1 cellular context compared by ENCODE assay signal in genomic region chr12:75722714-75723200, GRCh38.
TF ChIP-seq lines count a peak whose summit lies in the region.

No MANE protein-coding gene starts in this region.

TF ChIP-seq in HepG2, 621 proteins besides CTCF, POLR2A, EP300 and RAD21 (continued from another document):
- peak; percentile 88 for TF ChIP-seq SOX13 (IDR thresholded peaks at IDR 0.05)
- peak in 1 of 2 experiments; percentile 94; a peak in 2 of 4 replicates for TF ChIP-seq SOX13 (CRISPR knock-in tag; conservative IDR thresholded peaks at IDR 0.05 in 1 of 2, IDR thresholded peaks at IDR 0.05 in 1 of 2)
- no peak for TF ChIP-seq MAFG (CRISPR knock-in tag; IDR thresholded peaks at IDR 0.05)
- no peak for TF ChIP-seq GRHL1 (CRISPR knock-in tag; conservative IDR thresholded peaks at IDR 0.05)
- TF ChIP-seq ZNF775 (CRISPR knock-in tag; IDR thresholded peaks at IDR 0.05; ENCODE audit: borderline replicate concordance) = no peak
- TF ChIP-seq ZNF589 (CRISPR knock-in tag; conservative IDR thresholded peaks at IDR 0.05) = no peak
- no peak for TF ChIP-seq PAX8 (CRISPR knock-in tag; IDR thresholded peaks at IDR 0.05; ENCODE audit: borderline replicate concordance)
- TF ChIP-seq ZNF510 (CRISPR knock-in tag; IDR thresholded peaks at IDR 0.05; ENCODE audit: low read depth) = no peak
- TF ChIP-seq MED1 (CRISPR knock-in tag; IDR thresholded peaks at IDR 0.05) = no peak
- TF ChIP-seq, protein P1, sequence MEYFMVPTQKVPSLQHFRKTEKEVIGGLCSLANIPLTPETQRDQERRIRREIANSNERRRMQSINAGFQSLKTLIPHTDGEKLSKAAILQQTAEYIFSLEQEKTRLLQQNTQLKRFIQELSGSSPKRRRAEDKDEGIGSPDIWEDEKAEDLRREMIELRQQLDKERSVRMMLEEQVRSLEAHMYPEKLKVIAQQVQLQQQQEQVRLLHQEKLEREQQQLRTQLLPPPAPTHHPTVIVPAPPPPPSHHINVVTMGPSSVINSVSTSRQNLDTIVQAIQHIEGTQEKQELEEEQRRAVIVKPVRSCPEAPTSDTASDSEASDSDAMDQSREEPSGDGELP (IDR thresholded peaks at IDR 0.05; ENCODE audit: borderline replicate concordance, low read depth) = no peak
- TF ChIP-seq, protein P2, sequence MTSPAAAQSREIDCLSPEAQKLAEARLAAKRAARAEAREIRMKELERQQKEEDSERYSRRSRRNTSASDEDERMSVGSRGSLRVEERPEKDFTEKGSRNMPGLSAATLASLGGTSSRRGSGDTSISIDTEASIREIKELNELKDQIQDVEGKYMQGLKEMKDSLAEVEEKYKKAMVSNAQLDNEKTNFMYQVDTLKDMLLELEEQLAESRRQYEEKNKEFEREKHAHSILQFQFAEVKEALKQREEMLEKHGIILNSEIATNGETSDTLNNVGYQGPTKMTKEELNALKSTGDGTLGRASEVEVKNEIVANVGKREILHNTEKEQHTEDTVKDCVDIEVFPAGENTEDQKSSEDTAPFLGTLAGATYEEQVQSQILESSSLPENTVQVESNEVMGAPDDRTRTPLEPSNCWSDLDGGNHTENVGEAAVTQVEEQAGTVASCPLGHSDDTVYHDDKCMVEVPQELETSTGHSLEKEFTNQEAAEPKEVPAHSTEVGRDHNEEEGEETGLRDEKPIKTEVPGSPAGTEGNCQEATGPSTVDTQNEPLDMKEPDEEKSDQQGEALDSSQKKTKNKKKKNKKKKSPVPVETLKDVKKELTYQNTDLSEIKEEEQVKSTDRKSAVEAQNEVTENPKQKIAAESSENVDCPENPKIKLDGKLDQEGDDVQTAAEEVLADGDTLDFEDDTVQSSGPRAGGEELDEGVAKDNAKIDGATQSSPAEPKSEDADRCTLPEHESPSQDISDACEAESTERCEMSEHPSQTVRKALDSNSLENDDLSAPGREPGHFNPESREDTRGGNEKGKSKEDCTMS (CRISPR knock-in tag; conservative IDR thresholded peaks at IDR 0.05) = no peak
- TF ChIP-seq, protein P3, sequence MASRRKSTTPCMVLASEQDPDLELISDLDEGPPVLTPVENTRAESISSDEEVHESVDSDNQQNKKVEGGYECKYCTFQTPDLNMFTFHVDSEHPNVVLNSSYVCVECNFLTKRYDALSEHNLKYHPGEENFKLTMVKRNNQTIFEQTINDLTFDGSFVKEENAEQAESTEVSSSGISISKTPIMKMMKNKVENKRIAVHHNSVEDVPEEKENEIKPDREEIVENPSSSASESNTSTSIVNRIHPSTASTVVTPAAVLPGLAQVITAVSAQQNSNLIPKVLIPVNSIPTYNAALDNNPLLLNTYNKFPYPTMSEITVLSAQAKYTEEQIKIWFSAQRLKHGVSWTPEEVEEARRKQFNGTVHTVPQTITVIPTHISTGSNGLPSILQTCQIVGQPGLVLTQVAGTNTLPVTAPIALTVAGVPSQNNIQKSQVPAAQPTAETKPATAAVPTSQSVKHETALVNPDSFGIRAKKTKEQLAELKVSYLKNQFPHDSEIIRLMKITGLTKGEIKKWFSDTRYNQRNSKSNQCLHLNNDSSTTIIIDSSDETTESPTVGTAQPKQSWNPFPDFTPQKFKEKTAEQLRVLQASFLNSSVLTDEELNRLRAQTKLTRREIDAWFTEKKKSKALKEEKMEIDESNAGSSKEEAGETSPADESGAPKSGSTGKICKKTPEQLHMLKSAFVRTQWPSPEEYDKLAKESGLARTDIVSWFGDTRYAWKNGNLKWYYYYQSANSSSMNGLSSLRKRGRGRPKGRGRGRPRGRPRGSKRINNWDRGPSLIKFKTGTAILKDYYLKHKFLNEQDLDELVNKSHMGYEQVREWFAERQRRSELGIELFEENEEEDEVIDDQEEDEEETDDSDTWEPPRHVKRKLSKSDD (CRISPR knock-in tag; IDR thresholded peaks at IDR 0.05; ENCODE audit: low read depth) = no peak
- peak; percentile 96 for TF ChIP-seq FOSL2 (CRISPR knock-in tag; IDR thresholded peaks at IDR 0.05)
- no peak for TF ChIP-seq ZNF20 (CRISPR knock-in tag; IDR thresholded peaks at IDR 0.05)
- TF ChIP-seq ZNF552 (CRISPR knock-in tag; IDR thresholded peaks at IDR 0.05; ENCODE audit: borderline replicate concordance) = no peak
- TF ChIP-seq, protein P4, sequence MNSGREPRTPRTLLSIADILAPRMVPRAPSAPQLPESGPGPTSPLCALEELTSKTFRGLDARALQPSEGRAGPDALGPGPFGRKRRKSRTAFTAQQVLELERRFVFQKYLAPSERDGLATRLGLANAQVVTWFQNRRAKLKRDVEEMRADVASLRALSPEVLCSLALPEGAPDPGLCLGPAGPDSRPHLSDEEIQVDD (CRISPR knock-in tag; IDR thresholded peaks at IDR 0.05; ENCODE audit: borderline replicate concordance) = no peak
- TF ChIP-seq MAF1 (CRISPR knock-in tag; IDR thresholded peaks at IDR 0.05; ENCODE audit: borderline replicate concordance) = no peak
- TF ChIP-seq ZNF430 (CRISPR knock-in tag; IDR thresholded peaks at IDR 0.05) = no peak
- no peak for TF ChIP-seq ZNF558 (CRISPR knock-in tag; IDR thresholded peaks at IDR 0.05; ENCODE audit: borderline replicate concordance)
TF ChIP-seq in HepG2: peak in this region for 26.
